Comparison of ENCODE assay signal across 1 cellular context in the genomic region with DNA sequence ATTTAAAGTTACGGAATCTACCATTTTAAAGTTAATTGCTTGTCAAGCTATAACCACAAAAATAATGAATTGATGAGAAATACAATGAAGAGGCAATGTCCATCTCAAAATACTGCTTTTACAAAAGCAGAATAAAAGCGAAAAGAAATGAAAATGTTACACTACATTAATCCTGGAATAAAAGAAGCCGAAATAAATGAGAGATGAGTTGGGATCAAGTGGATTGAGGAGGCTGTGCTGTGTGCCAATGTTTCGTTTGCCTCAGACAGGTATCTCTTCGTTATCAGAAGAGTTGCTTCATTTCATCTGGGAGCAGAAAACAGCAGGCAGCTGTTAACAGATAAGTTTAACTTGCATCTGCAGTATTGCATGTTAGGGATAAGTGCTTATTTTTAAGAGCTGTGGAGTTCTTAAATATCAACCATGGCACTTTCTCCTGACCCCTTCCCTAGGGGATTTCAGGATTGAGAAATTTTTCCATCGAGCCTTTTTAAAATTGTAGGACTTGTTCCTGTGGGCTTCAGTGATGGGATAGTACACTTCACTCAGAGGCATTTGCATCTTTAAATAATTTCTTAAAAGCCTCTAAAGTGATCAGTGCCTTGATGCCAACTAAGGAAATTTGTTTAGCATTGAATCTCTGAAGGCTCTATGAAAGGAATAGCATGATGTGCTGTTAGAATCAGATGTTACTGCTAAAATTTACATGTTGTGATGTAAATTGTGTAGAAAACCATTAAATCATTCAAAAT.
TF ChIP-seq lines count a peak whose summit lies in the region.

No MANE protein-coding gene starts in this region.

TF ChIP-seq in HEK293, 187 proteins besides CTCF, POLR2A, EP300 and RAD21 (continued from another document):
- TF ChIP-seq, protein P1, sequence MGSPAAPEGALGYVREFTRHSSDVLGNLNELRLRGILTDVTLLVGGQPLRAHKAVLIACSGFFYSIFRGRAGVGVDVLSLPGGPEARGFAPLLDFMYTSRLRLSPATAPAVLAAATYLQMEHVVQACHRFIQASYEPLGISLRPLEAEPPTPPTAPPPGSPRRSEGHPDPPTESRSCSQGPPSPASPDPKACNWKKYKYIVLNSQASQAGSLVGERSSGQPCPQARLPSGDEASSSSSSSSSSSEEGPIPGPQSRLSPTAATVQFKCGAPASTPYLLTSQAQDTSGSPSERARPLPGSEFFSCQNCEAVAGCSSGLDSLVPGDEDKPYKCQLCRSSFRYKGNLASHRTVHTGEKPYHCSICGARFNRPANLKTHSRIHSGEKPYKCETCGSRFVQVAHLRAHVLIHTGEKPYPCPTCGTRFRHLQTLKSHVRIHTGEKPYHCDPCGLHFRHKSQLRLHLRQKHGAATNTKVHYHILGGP (tag by site-specific recombination; IDR thresholded peaks at IDR 0.05) = no peak
- TF ChIP-seq ZNF792 (tag by site-specific recombination; IDR thresholded peaks at IDR 0.05) = no peak
